Comparison of ENCODE assay signal across 8 cellular contexts in the genomic region with DNA sequence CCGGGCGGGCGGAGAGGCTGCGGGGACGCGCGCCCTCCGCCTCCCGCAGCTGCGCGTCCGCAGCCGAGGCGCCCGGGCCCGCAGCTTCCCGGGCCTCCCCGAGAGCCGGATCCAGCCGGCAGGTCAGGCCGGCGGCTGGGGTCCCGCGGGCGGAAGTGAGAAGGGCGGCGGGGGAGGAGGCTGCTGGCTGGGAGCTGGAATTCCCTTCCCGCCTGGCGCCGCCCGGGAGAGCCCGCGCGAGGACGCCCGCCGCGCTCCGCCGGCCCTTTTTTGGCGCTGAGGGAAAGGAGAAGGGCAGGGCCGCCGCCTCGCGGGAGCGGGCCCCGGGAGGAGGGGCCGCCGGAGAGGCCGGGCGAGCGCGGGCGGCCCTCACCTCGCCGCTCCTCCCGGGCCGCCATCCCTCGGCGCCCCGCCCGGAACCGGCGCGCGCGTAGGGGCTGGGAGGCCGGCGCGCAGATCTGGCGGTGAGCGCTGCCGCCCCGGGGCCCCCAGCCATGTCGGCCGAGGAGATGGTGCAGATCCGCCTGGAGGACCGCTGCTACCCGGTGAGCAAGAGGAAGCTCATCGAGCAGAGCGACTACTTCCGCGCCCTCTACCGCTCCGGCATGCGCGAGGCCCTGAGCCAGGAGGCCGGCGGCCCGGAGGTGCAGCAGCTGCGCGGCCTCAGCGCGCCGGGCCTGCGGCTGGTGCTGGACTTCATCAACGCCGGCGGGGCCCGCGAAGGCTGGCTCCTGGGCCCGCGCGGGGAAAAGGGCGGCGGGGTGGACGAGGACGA. TPM values are rescaled to one million over a fixed set of nuclear protein-coding genes. Genes with fewer than 3 reads are reported as not detected.
DNase-seq lines count a peak whose midpoint lies in the region; ATAC-seq and TF ChIP-seq lines count a peak whose summit lies in the region.

A gene with protein sequence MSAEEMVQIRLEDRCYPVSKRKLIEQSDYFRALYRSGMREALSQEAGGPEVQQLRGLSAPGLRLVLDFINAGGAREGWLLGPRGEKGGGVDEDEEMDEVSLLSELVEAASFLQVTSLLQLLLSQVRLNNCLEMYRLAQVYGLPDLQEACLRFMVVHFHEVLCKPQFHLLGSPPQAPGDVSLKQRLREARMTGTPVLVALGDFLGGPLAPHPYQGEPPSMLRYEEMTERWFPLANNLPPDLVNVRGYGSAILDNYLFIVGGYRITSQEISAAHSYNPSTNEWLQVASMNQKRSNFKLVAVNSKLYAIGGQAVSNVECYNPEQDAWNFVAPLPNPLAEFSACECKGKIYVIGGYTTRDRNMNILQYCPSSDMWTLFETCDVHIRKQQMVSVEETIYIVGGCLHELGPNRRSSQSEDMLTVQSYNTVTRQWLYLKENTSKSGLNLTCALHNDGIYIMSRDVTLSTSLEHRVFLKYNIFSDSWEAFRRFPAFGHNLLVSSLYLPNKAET (plus strand): TSS at position 397 of the 775 bp plus-strand sequence. CDS start 98 bp downstream, at position 495.
A gene (minus strand): TSS at position 400 of the 775 bp plus-strand sequence. CDS start 8,960 bp downstream, outside the sequence.

- H3K9me3 Mint-ChIP-seq in neural crest cell = no peaks in the 10 kb centered on the region

- peak; percentile 96 for DNase-seq in DMS53 (lab: John Stamatoyannopoulos, UW)
- DNase-seq in RKO (ENCODE audit: low spot score) = peak; percentile 71
- peak; percentile 61 for DNase-seq in activated effector memory CD4-positive, alpha-beta T cell treated with Interleukin-2 at 50 U/mL for 16 hours
- DNase-seq in fibroblast of villous mesenchyme (ENCODE audit: low read depth) = peak; percentile 76
- peak; percentile 63 for DNase-seq in neural crest cell (ENCODE audit: low read depth, low spot score)
- DNase-seq in stromal cell of bone marrow (ENCODE audit: low read depth) = peak; percentile 44

- H3K27ac ChIP-seq in HUES6 (ENCODE audit: low read depth, low read length) = peak within 1 kb of the TSS; percentile 77; the same call in 1 of the 2 replicates

- H3K4me3 ChIP-seq in HUES6 (ENCODE audit: low read depth, low read length) (peak within 1 kb of the TSS; percentile 89), fibroblast of villous mesenchyme (ENCODE audit: low read depth, low read length) (peak within 1 kb of the TSS; percentile 76)

- peak within 1 kb of the TSS; percentile 92 for H3K4me3 Mint-ChIP-seq in neural crest cell

- H3K36me3 ChIP-seq in HUES6 (ENCODE audit: control insufficient read depth, insufficient read depth, low read length) = peaks cover 3% of the 10 kb centered on the region

- peak; percentile 79 for ATAC-seq in GM21515 (IDR thresholded peaks at IDR 0.05; ENCODE audit: unreplicated experiment)

- H3K4me1 Mint-ChIP-seq in neural crest cell = peaks cover 55% of the 10 kb centered on the region

- no peaks in the 10 kb centered on the region for H3K9me3 ChIP-seq in HUES6 (ENCODE audit: control insufficient read depth, insufficient read depth, low read depth, low read length)

- peaks cover 27% of the 10 kb centered on the region for H3K4me1 ChIP-seq in HUES6 (ENCODE audit: control insufficient read depth, insufficient read depth, low read length)

- H3K27ac Mint-ChIP-seq in neural crest cell (ENCODE audit: unreplicated experiment) = peak within 1 kb of the TSS; percentile 96

- peak within 1 kb of the TSS; percentile 92 for H3K9ac ChIP-seq in HUES6 (ENCODE audit: low read length)

- no peaks in the 10 kb centered on the region for H3K27me3 ChIP-seq in HUES6 (ENCODE audit: control insufficient read depth, insufficient read depth, low read length)

- H3K36me3 Mint-ChIP-seq in neural crest cell (ENCODE audit: low read depth) = peaks cover 11% of the 10 kb centered on the region

- TF ChIP-seq CTCF in fibroblast of villous mesenchyme (IDR thresholded peaks at IDR 0.05; ENCODE audit: insufficient read depth, low read depth, low read length) = no peak
- TF ChIP-seq CTCF in neural crest cell (conservative IDR thresholded peaks at IDR 0.05) = no peak

- no peaks in the 10 kb centered on the region for H3K27me3 Mint-ChIP-seq in neural crest cell (ENCODE audit: low read depth)

RNA-seq across cellular contexts. Expression of the first gene that starts in this region (rescaled TPM):
- 36.1 and 44.5 TPM in 2 replicates for total RNA-seq in fibroblast of villous mesenchyme
- total RNA-seq in neural crest cell = 36.4 and 38.5 TPM in 2 replicates

RNA-seq across cellular contexts. Expression of the second gene that starts in this region (rescaled TPM):
- not detected in 2 replicates for total RNA-seq in fibroblast of villous mesenchyme
- not detected in 2 replicates for total RNA-seq in neural crest cell

Comparison
In these comparisons a context has a peak if more than half of its experiments do, and no peak if none do; other contexts are left out.
1. Peak in every context shown above with its lines: DNase-seq, ATAC-seq, H3K4me3 ChIP-seq and H3K27ac ChIP-seq.
2. DNase-seq: peak in every context shown above with its lines; median percentile 96 in DMS53; 76 in fibroblast of villous mesenchyme; 71 in RKO; 63 in neural crest cell; 61 in activated effector memory CD4-positive, alpha-beta T cell treated with Interleukin-2 at 50 U/mL for 16 hours; 44 in stromal cell of bone marrow.